In genomic region chr15:56988219-56988618, GRCh38 we compare ENCODE assay signal across 13 cellular contexts.
"Had no signal": no experiment of that assay in that cellular context is flagged by ENCODE, and none has a peak within 500 bp of the region (broad histone marks: within the 10 kb centered on the region; RNA-seq: fewer than 3 reads in every experiment).

No MANE protein-coding gene starts in this region.

- H3K4me3 ChIP-seq: cardiac muscle cell, lung, neural progenitor cell, spleen, tibial artery had no signal

- H3K4me2 ChIP-seq: neural progenitor cell had no signal

- H3K36me3 ChIP-seq: cardiac muscle cell, neural progenitor cell, tibial artery had no signal

- H3K27ac ChIP-seq: neural progenitor cell, tibial artery had no signal

- FAIRE-seq: astrocyte, urothelium cell line had no signal

- H3K9me3 ChIP-seq: spleen, tibial artery had no signal

- H2AFZ ChIP-seq: neural progenitor cell had no signal

- ATAC-seq: sciatic nerve had no signal

- DNase-seq: activated CD4-positive, alpha-beta T cell treated with anti-CD3 and anti-CD28 coated beads for 4 hours; activated CD8-positive, alpha-beta memory T cell treated with anti-CD3 and anti-CD28 coated beads for 24 hours; activated naive CD4-positive, alpha-beta T cell treated with anti-CD3 and anti-CD28 coated beads, Interleukin-2, amount 50 U/mL, for 16 hours; islet precursor cell; midbrain; spleen; tibial artery had no signal

- H3K27me3 ChIP-seq: cardiac muscle cell, neural progenitor cell, spleen, tibial artery had no signal

- H3K9ac ChIP-seq: neural progenitor cell had no signal
